In the genomic region with DNA sequence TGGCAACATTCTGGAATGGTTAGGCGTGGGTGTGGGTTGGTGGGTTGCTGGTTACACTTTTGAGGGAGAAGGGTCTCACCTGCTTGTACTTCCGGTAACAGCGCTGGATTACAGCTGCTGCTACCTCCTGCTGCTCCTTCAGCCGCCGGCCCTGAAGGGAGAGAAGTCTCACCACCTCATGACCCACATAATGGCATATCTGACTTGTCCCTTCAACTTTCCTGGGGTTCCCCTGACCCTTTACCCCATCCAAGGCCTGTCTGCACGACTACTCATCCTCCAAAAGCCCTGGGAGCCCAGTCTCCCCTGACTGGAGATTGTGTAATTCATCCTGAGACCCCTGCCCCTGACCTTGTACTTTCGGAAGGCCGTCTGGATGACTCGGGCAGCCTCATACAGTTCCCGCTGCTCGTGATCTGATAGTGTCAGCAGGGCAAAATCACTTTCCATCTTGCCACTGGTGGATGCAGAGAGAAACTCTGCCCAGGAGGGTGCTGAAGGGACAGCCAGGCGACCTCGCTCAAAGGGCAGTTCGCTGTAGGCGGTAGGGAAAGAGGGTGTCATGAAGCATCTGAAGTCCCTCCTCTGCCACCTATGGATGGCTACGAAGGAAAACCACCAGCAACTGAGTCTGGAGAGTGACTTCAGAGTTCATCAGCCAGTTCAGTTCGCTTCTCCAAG, we compare ENCODE assay signal across 9 cellular contexts. TPM values are rescaled to one million over a fixed set of nuclear protein-coding genes. Genes with fewer than 3 reads are reported as not detected.
DNase-seq lines count a peak whose midpoint lies in the region; ATAC-seq and TF ChIP-seq lines count a peak whose summit lies in the region.
"Had no signal": no experiment of that assay in that cellular context is flagged by ENCODE, and none has a peak within 500 bp of the region (broad histone marks: within the 10 kb centered on the region; RNA-seq: fewer than 3 reads in every experiment).

No MANE protein-coding gene starts in this region.

- peak overlapping the region in 2 of 3 donors; percentile 2 to 97 for H3K9ac ChIP-seq in skeletal muscle tissue (ENCODE audit: low read depth in 1 of 3, low read length in 3 of 3)

- TF ChIP-seq CTCF in Peyer's patch (IDR thresholded peaks at IDR 0.05) = no peak
- TF ChIP-seq CTCF in esophagus squamous epithelium (IDR thresholded peaks at IDR 0.05) = no peak
- TF ChIP-seq CTCF in CD8-positive, alpha-beta T cell (IDR thresholded peaks at IDR 0.05) = no peak

- peaks cover 0 to 40% (median 0%) of the 10 kb centered on the region in 3 donors for H3K36me3 ChIP-seq in Peyer's patch
- peaks cover 10 to 53% (median 26%) of the 10 kb centered on the region in 3 donors for H3K36me3 ChIP-seq in esophagus squamous epithelium
- H3K36me3 ChIP-seq in skeletal muscle tissue (ENCODE audit: control insufficient read depth in 3 of 3, insufficient read depth in 3 of 3, low read length in 3 of 3) = peaks cover 33 to 42% (median 35%) of the 10 kb centered on the region in 3 donors
- H3K36me3 ChIP-seq in CD8-positive, alpha-beta T cell (ENCODE audit: insufficient read depth, low read length) = peaks cover 19% of the 10 kb centered on the region

- POLR2A ChIA-PET in CD8-positive, alpha-beta T cell (lab: Charles Lee) = interaction anchor here (0.7 to 10.0 kb wide), 6 partner anchors 10 to 61 kb away, joined by 3 to 175 read pairs (median 19); a partner anchor contains a TSS

- CTCF ChIA-PET in CD8-positive, alpha-beta T cell (lab: Charles Lee) = interaction anchor here (1.2 to 6.8 kb wide), 7 partner anchors 10 to 93 kb away, joined by 4 to 34 read pairs (median 8); a partner anchor contains a TSS

- H3K9me3 Mint-ChIP-seq in CD8-positive, alpha-beta T cell = no peaks in the 10 kb centered on the region

- no peak overlapping the region for H3K27ac Mint-ChIP-seq in CD8-positive, alpha-beta T cell

- no peak overlapping the region for H3K4me3 ChIP-seq in Peyer's patch
- H3K4me3 ChIP-seq in esophagus squamous epithelium = peak overlapping the region in 1 of 4 donors; percentile 84
- peak overlapping the region in 1 of 3 donors; percentile 75 for H3K4me3 ChIP-seq in skeletal muscle tissue (ENCODE audit: low read length in 3 of 3)
- H3K4me3 ChIP-seq in CD8-positive, alpha-beta T cell (ENCODE audit: low read depth, low read length) = no peak overlapping the region

- H3K27ac ChIP-seq in Peyer's patch (peak overlapping the region in 3 of 4 donors; percentile 91 to 97 (median 93)), esophagus squamous epithelium (peak overlapping the region; percentile 3 to 99 (median 98)), skeletal muscle tissue (ENCODE audit: low read depth, low read length) (peak overlapping the region; percentile 45)
- H3K27ac ChIP-seq in CD8-positive, alpha-beta T cell (ENCODE audit: low read depth, low read length) = no peak overlapping the region

- H3K4me1 Mint-ChIP-seq in CD8-positive, alpha-beta T cell (ENCODE audit: low read depth) = peaks cover 16% of the 10 kb centered on the region

- TF ChIP-seq POLR2A in Peyer's patch (IDR thresholded peaks at IDR 0.05) (no peak), esophagus squamous epithelium (IDR thresholded peaks at IDR 0.05) (no peak)

- H3K27me3 ChIP-seq in Peyer's patch (no peaks in the 10 kb centered on the region), esophagus squamous epithelium (no peaks in the 10 kb centered on the region), skeletal muscle tissue (ENCODE audit: control insufficient read depth in 3 of 3, insufficient read depth in 3 of 3, low read length in 3 of 3) (no peaks in the 10 kb centered on the region)
- no peaks in the 10 kb centered on the region for H3K27me3 ChIP-seq in CD8-positive, alpha-beta T cell (ENCODE audit: insufficient read depth, low read length)

- 79 to 85% methylated on average over 14 of the region's 17 CpGs for WGBS in esophagus squamous epithelium, 2 donors

- H3K36me3 Mint-ChIP-seq in CD8-positive, alpha-beta T cell = peaks cover 54% of the 10 kb centered on the region

- DNase-seq in DMS53 (lab: John Stamatoyannopoulos, UW) (peak; percentile 19), DMS53 treated with DMSO at 0.1 percent for 48 hours (lab: John Stamatoyannopoulos, UW; ENCODE audit: unreplicated experiment) (no peak), Peyer's patch (no peak), esophagus squamous epithelium (lab: John Stamatoyannopoulos, UW) (no peak), NCI-H69 (lab: John Stamatoyannopoulos, UW) (no peak)
- no peak for DNase-seq in CD8-positive, alpha-beta T cell
- DNase-seq: 8988T had no signal

- H3K9me3 ChIP-seq in Peyer's patch = no peaks in the 10 kb centered on the region
- H3K9me3 ChIP-seq in esophagus squamous epithelium = no peaks in the 10 kb centered on the region
- no peaks in the 10 kb centered on the region for H3K9me3 ChIP-seq in skeletal muscle tissue (ENCODE audit: control insufficient read depth in 3 of 3, low read length in 3 of 3)
- H3K9me3 ChIP-seq in CD8-positive, alpha-beta T cell (ENCODE audit: low read length) = no peaks in the 10 kb centered on the region

- no peak overlapping the region for H3K4me3 Mint-ChIP-seq in CD8-positive, alpha-beta T cell

- H3K4me1 ChIP-seq in Peyer's patch = peaks cover 0 to 36% (median 10%) of the 10 kb centered on the region in 4 donors
- H3K4me1 ChIP-seq in esophagus squamous epithelium = peaks cover 21 to 41% (median 25%) of the 10 kb centered on the region in 3 donors
- H3K4me1 ChIP-seq in skeletal muscle tissue (ENCODE audit: control insufficient read depth in 3 of 3, insufficient read depth in 3 of 3, low read length in 3 of 3) = peaks cover 66 to 79% (median 68%) of the 10 kb centered on the region in 3 donors
- H3K4me1 ChIP-seq in CD8-positive, alpha-beta T cell (ENCODE audit: insufficient read depth, low read length) = peaks cover 22% of the 10 kb centered on the region

- intact Hi-C loops in esophagus squamous epithelium (cut with DNase I) = no loop called here
- intact Hi-C loops in CD8-positive, alpha-beta T cell (cut with DNase I, micrococcal nuclease) = loop anchor here (5.0 to 10.0 kb wide), 2 partner anchors 93 to 175 kb away; a partner anchor contains a TSS

- no peak for ATAC-seq in CD8-positive, alpha-beta T cell
- ATAC-seq in HG03571 (IDR thresholded peaks at IDR 0.05; ENCODE audit: unreplicated experiment) = no peak

- H3K27me3 Mint-ChIP-seq in CD8-positive, alpha-beta T cell (ENCODE audit: low read depth) = no peaks in the 10 kb centered on the region

RNA-seq across cellular contexts. Expression of a gene that starts 2.1 kb away (rescaled TPM):
- total RNA-seq in Peyer's patch (10 to 100 TPM; 34.2 to 85.0 (median 48.9) TPM), esophagus squamous epithelium (10 to 100 TPM; 34.5 to 48.8 (median 39.5) TPM), skeletal muscle tissue (51.7 TPM)
- total RNA-seq in CD8-positive, alpha-beta T cell = 10 to 100 TPM; 34.5 to 34.7 TPM

RNA-seq across cellular contexts. Expression of a gene that starts 17.8 kb away (rescaled TPM):
- total RNA-seq in Peyer's patch (100 to 1,000 TPM in 1 of 4 donors, 10 to 100 TPM in 3; 42.4 to 124 (median 88.7) TPM), esophagus squamous epithelium (10 to 100 TPM in 3 of 4 donors, 1 to 10 TPM in 1; 6.9 to 19.6 (median 13.4) TPM), skeletal muscle tissue (4.7 TPM)
- total RNA-seq in CD8-positive, alpha-beta T cell = 10 to 100 TPM; 40.1 to 42.3 TPM

RNA-seq across cellular contexts. Expression of a gene that starts 18.8 kb away (rescaled TPM):
- total RNA-seq in Peyer's patch (10 to 100 TPM in 3 of 4 donors, 1 to 10 TPM in 1; 7.4 to 27.7 (median 20.6) TPM), esophagus squamous epithelium (1 to 10 TPM in 2 of 4 donors, under 1 TPM in 1, not detected in 1; 0.31 to 3.6 (median 1.5) TPM), skeletal muscle tissue (2,880 TPM)
- 10 to 100 TPM; 17.6 to 18.5 TPM for total RNA-seq in CD8-positive, alpha-beta T cell

RNA-seq across cellular contexts. Expression of a gene that starts 21.4 kb away (rescaled TPM):
- 1,000 to 10,000 TPM in 1 of 4 donors, 100 to 1,000 TPM in 3; 530 to 1,064 (median 855) TPM for total RNA-seq in Peyer's patch
- 100 to 1,000 TPM; 520 to 970 (median 715) TPM for total RNA-seq in esophagus squamous epithelium
- 137 TPM for total RNA-seq in skeletal muscle tissue
- total RNA-seq in CD8-positive, alpha-beta T cell = 100 to 1,000 TPM; 321 to 326 TPM

RNA-seq across cellular contexts. Expression of a gene that starts 27.6 kb away (rescaled TPM):
- total RNA-seq in Peyer's patch = 1 to 10 TPM in 1 of 4 donors, not detected in 3; 2.4 TPM
- 1 to 10 TPM in 1 of 4 donors, under 1 TPM in 1, not detected in 2; 0.31 to 1.1 TPM for total RNA-seq in esophagus squamous epithelium
- total RNA-seq in skeletal muscle tissue = not detected
- under 1 TPM in 1 of 2 experiments, not detected in 1; 0.24 TPM for total RNA-seq in CD8-positive, alpha-beta T cell

Comparison
In these comparisons a context has a peak if more than half of its experiments do, and no peak if none do; other contexts are left out.
1. RNA of a gene that starts 18.8 kb away (total RNA-seq): 2,880 TPM in skeletal muscle tissue (single experiment); 7.4 to 27.7 TPM in Peyer's patch, 17.6 to 18.5 TPM in CD8-positive, alpha-beta T cell and 0.31 to 3.6 TPM in esophagus squamous epithelium; every median in the first group is over 100 times any median in the second.